23 cellular contexts compared by ENCODE assay signal in the genomic region with DNA sequence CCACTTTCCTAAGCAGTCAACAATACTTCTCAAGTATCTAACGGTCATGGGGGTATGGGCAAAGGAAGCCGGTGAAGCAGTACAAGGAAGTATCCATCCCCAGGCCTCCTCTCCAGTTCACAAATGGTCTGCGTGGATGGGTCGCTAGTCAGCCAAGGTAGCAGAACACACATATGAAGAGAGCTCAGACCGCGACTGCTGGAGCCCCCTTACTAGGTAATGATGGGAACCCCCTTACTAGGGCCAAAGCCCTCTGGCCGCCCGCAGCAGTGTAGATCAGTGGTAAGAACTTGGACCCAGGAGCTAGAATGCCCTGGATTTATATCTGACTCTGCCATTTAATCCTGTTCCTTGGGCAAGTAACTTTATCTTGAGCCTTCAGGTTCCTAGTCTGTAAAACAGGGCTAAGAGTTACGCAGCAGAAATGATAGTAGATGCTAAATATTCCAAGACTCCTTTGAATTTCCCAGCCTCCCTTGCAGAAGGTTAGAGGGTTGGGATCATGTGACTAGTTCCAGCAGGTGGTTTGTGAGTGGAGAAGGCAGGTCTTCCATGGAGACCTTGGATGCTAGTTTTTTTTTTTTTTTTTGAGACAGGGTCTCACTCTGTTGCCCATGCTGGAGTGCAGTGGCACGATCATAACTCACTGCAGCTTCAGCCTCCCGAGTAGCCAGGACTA. TPM values are rescaled to one million over a fixed set of nuclear protein-coding genes. Genes with fewer than 3 reads are reported as not detected.
DNase-seq lines count a peak whose midpoint lies in the region; ATAC-seq, FAIRE-seq and TF ChIP-seq lines count a peak whose summit lies in the region.
"Had no signal": no experiment of that assay in that cellular context is flagged by ENCODE, and none has a peak within 500 bp of the region (broad histone marks: within the 10 kb centered on the region; RNA-seq: fewer than 3 reads in every experiment).

No MANE protein-coding gene starts in this region.

- no peaks in the 10 kb centered on the region for H4K20me1 ChIP-seq in BLaER1
- 0 out of 2 replicates have a peak, but pooled peaks cover under 1% of the 10 kb centered on the region for H4K20me1 ChIP-seq in K562 (replicated peaks; ENCODE audit: control insufficient read depth, insufficient read depth, low read length)

- H3K36me3 ChIP-seq in BLaER1 (no peaks in the 10 kb centered on the region), K562 (ENCODE audit: control insufficient read depth, insufficient read depth, low read length) (no peaks in the 10 kb centered on the region), upper lobe of left lung (no peaks in the 10 kb centered on the region), mucosa of descending colon (ENCODE audit: low read depth) (no peaks in the 10 kb centered on the region)
- H3K36me3 ChIP-seq: BE2C, HAP-1 had no signal

- no peaks in the 10 kb centered on the region for H3K79me2 ChIP-seq in K562 (ENCODE audit: control insufficient read depth, insufficient read depth, low read length)

- no peak for FAIRE-seq in K562 (lab: Jason Lieb, UNC)
- FAIRE-seq: A549, G401.6, GM18507, H54 had no signal

- H2AFZ ChIP-seq in K562 (ENCODE audit: low read depth, low read length): no peak overlapping the region

- CTCF ChIA-PET in K562 (lab: Yijun Ruan, JAX; ENCODE audit: low intra/inter-chr PET ratio): no interaction called here

- TF ChIP-seq RAD21 in K562 (CRISPR knock-in tag; conservative IDR thresholded peaks at IDR 0.05 in 1 of 2, IDR thresholded peaks at IDR 0.05 in 1 of 2): no peak

- POLR2A ChIA-PET in K562 (lab: Yijun Ruan, JAX): interaction anchor here (1.1 to 1.5 kb wide), 2 partner anchors 10 to 14 kb away, joined by 4 to 7 read pairs; no protein-coding TSS in a partner anchor

- H3K4me2 ChIP-seq in BLaER1 (peak overlapping the region; percentile 60), K562 (ENCODE audit: insufficient read depth, low read length) (no peak overlapping the region)
- H3K4me2 ChIP-seq: A549 had no signal

- peak overlapping the region; percentile 55; the same call in 1 of the 2 replicates for H3K27ac ChIP-seq in BLaER1
- no peak overlapping the region for H3K27ac ChIP-seq in K562 (ENCODE audit: extremely low read depth, low read depth, low read length)
- H3K27ac ChIP-seq in upper lobe of left lung: no peak overlapping the region
- H3K27ac ChIP-seq: A549, C4-2B had no signal

- H3K9ac ChIP-seq in BLaER1 (no peak overlapping the region), K562 (ENCODE audit: insufficient read depth in 1 of 2, low read depth in 2 of 2, low read length in 2 of 2) (no peak overlapping the region)

- H3K4me3 Mint-ChIP-seq in nephron: peak overlapping the region in 2 of 3 experiments; percentile 34 to 56
- H3K4me3 Mint-ChIP-seq: CD4-positive, CD25-positive, alpha-beta regulatory T cell; CD8-positive, alpha-beta T cell; HFFc6 had no signal

- H3K9me3 Mint-ChIP-seq in nephron: no peaks in the 10 kb centered on the region
- H3K9me3 Mint-ChIP-seq: CD8-positive, alpha-beta T cell; HFFc6 had no signal

- BruUV-seq in K562 (replicated peaks; lab: Mats Ljungman, UMichigan): no TSS peak

- H3K4me1 Mint-ChIP-seq in nephron: no peaks in the 10 kb centered on the region

- no peak overlapping the region for H3K27ac Mint-ChIP-seq in nephron
- H3K27ac Mint-ChIP-seq: CD4-positive, CD25-positive, alpha-beta regulatory T cell; CD8-positive, alpha-beta T cell; HFFc6 had no signal

- H3K27me3 ChIP-seq in BLaER1 (peaks cover 10% of the 10 kb centered on the region; the same call in 1 of the 2 replicates), K562 (ENCODE audit: control insufficient read depth in 2 of 2, insufficient read depth in 2 of 2, low read length in 2 of 2) (peaks cover 26 to 70% of the 10 kb centered on the region in 2 experiments), upper lobe of left lung (peaks cover 0 to 5% (median 3%) of the 10 kb centered on the region in 4 donors)
- H3K27me3 ChIP-seq: BE2C had no signal

- ATAC-seq in K562 (no peak), upper lobe of left lung (ENCODE audit: low FRiP score in 2 of 2) (no peak), mucosa of descending colon (no peak), GM18519 (IDR thresholded peaks at IDR 0.05; ENCODE audit: low FRiP score, unreplicated experiment) (no peak)
- ATAC-seq: A549; CD8-positive, alpha-beta T cell had no signal

- intact Hi-C loops in K562 (cut with micrococcal nuclease): no loop called here
- intact Hi-C loops in mucosa of descending colon (cut with DNase I, micrococcal nuclease): no loop called here

- TF ChIP-seq CTCF in K562 (IDR thresholded peaks at IDR 0.05 in 2 of 3, conservative IDR thresholded peaks at IDR 0.05 in 1 of 3; ENCODE audit: insufficient read depth in 2 of 3, low read depth in 1 of 3, low read length in 3 of 3) (no peak), nephron (IDR thresholded peaks at IDR 0.05; ENCODE audit: unreplicated experiment in 3 of 3) (no peak), upper lobe of left lung (IDR thresholded peaks at IDR 0.05) (no peak), mucosa of descending colon (IDR thresholded peaks at IDR 0.05) (no peak)

- 7% methylated on average over 11 of the region's 11 CpGs for WGBS in K562 (ENCODE audit: insufficient coverage, low coverage, missing lambda C conversion rate)
- 78 to 86% methylated on average over 10 to 11 of the region's 11 CpGs for WGBS in upper lobe of left lung, 2 donors

- H3K4me1 ChIP-seq in BLaER1 (peaks cover 47% of the 10 kb centered on the region), K562 (replicated peaks in 1 of 2; ENCODE audit: control insufficient read depth in 2 of 2, insufficient read depth in 2 of 2, low read length in 2 of 2) (peaks cover 0 to 14% of the 10 kb centered on the region in 2 experiments; a peak in 2 of 5 replicates), upper lobe of left lung (peaks cover 5 to 12% (median 7%) of the 10 kb centered on the region in 4 donors), mucosa of descending colon (ENCODE audit: low read depth) (no peaks in the 10 kb centered on the region)
- H3K4me1 ChIP-seq: A549, BE2C had no signal

- TF ChIP-seq EP300 in K562 (IDR thresholded peaks at IDR 0.05; ENCODE audit: low read length) (no peak), upper lobe of left lung (IDR thresholded peaks at IDR 0.05) (no peak)

- DNase-seq in K562 (ENCODE audit: extremely low read depth in 1 of 4, low spot score in 3 of 4) (no peak), upper lobe of left lung (no peak), mucosa of descending colon (no peak)
- DNase-seq: 8988T; ACHN; AML-193; BE2C; Caco-2; CD4-positive, CD25-positive, alpha-beta regulatory T cell; CD8-positive, alpha-beta T cell; DMS153; DND-41; GOT3; HFFc6 had no signal

- TF ChIP-seq POLR2A in K562 (conservative IDR thresholded peaks at IDR 0.05) (no peak), upper lobe of left lung (IDR thresholded peaks at IDR 0.05) (no peak)

- peaks cover 35% of the 10 kb centered on the region for H3K27me3 Mint-ChIP-seq in nephron (ENCODE audit: low read depth)

- H3K9me3 ChIP-seq in BLaER1 (no peaks in the 10 kb centered on the region), K562 (replicated peaks; ENCODE audit: control insufficient read depth, insufficient read depth, low read depth, low read length) (no peaks in the 10 kb centered on the region), upper lobe of left lung (no peaks in the 10 kb centered on the region), mucosa of descending colon (no peaks in the 10 kb centered on the region)
- H3K9me3 ChIP-seq: A549, BE2C, Caco-2, HAP-1 had no signal

- in situ Hi-C loops in K562 (cut with MboI): no loop called here

- H3K36me3 Mint-ChIP-seq in nephron (ENCODE audit: low read depth): no peaks in the 10 kb centered on the region
- H3K36me3 Mint-ChIP-seq: CD8-positive, alpha-beta T cell had no signal

- no peaks in the 10 kb centered on the region for H3K9me1 ChIP-seq in K562 (ENCODE audit: control insufficient read depth, insufficient read depth, low read length)

- no peak overlapping the region for H3K4me3 ChIP-seq in BLaER1
- no peak overlapping the region for H3K4me3 ChIP-seq in K562
- no peak overlapping the region for H3K4me3 ChIP-seq in upper lobe of left lung
- no peak overlapping the region for H3K4me3 ChIP-seq in mucosa of descending colon
- H3K4me3 ChIP-seq: A549, HAP-1 had no signal

RNA-seq across cellular contexts. Expression of a gene that starts 2.1 kb away (rescaled TPM):
- not detected in 2 replicates for total RNA-seq in K562 (2011; cell fraction: chromatin; rRNA removed; ENCODE audit: low replicate concordance)
- not detected in 2 replicates for total RNA-seq in K562 (2011; cell fraction: nucleolus; rRNA removed)
- total RNA-seq in K562 (2011; cell fraction: nucleoplasm; rRNA removed): not detected in 2 replicates
- total RNA-seq in K562 (2014; rRNA removed) (not detected in 2 replicates), K562 (2014; rRNA removed; fragmentation: Illumina TruSeq; extraction: Trizol) (not detected in 2 replicates), K562 (2015; rRNA removed; fragmentation: Illumina TruSeq; extraction: Trizol) (not detected in 2 replicates), K562 (2021) (not detected in 2 replicates), upper lobe of left lung (not detected), mucosa of descending colon (not detected)
- polyA plus RNA-seq in K562 (2011; rRNA removed) (not detected in 2 replicates), K562 (2014; fragmentation: Illumina TruSeq; extraction: Trizol) (not detected in 2 replicates), K562 (2014; fragmentation: Nextera tagmentation; extraction: Ambion mirVana) (not detected), K562 (2014; rRNA removed) (not detected in 2 replicates)
- not detected in 2 replicates for polyA plus RNA-seq in K562 (2011; cell fraction: cytosol; rRNA removed)
- polyA plus RNA-seq in K562 (2011; cell fraction: nucleus; rRNA removed): not detected in 2 replicates
- polyA plus RNA-seq in K562 (2012): not detected in 2 replicates
- polyA minus RNA-seq in K562 (2011; rRNA and poly(A)+ RNA removed): not detected in 2 replicates
- polyA minus RNA-seq in K562 (2011; cell fraction: cytosol; rRNA and poly(A)+ RNA removed): not detected in 2 replicates
- not detected in 2 replicates for polyA minus RNA-seq in K562 (2011; cell fraction: nucleus; rRNA and poly(A)+ RNA removed)
- total RNA-seq: CD4-positive, CD25-positive, alpha-beta regulatory T cell; CD8-positive, alpha-beta T cell; HFFc6 had no signal
- polyA plus RNA-seq: CD4-positive, CD25-positive, alpha-beta regulatory T cell had no signal

RNA-seq across cellular contexts. Expression of a gene that starts 6.6 kb away (rescaled TPM):
- total RNA-seq in K562 (2011; cell fraction: chromatin; rRNA removed; ENCODE audit: low replicate concordance): not detected in 2 replicates
- not detected in 2 replicates for total RNA-seq in K562 (2011; cell fraction: nucleolus; rRNA removed)
- total RNA-seq in K562 (2011; cell fraction: nucleoplasm; rRNA removed): not detected in 2 replicates
- not detected in 2 replicates for total RNA-seq in K562 (2014; rRNA removed)
- not detected in 2 replicates for total RNA-seq in K562 (2014; rRNA removed; fragmentation: Illumina TruSeq; extraction: Trizol)
- total RNA-seq in K562 (2015; rRNA removed; fragmentation: Illumina TruSeq; extraction: Trizol): not detected in 2 replicates
- not detected in 2 replicates for total RNA-seq in K562 (2021)
- polyA plus RNA-seq in K562 (2011; rRNA removed): not detected in 2 replicates
- not detected in 2 replicates for polyA plus RNA-seq in K562 (2011; cell fraction: cytosol; rRNA removed)
- polyA plus RNA-seq in K562 (2011; cell fraction: nucleus; rRNA removed): not detected in 2 replicates
- polyA plus RNA-seq in K562 (2012): not detected in 2 replicates
- not detected in 2 replicates for polyA plus RNA-seq in K562 (2014; fragmentation: Illumina TruSeq; extraction: Trizol)
- not detected for polyA plus RNA-seq in K562 (2014; fragmentation: Nextera tagmentation; extraction: Ambion mirVana)
- not detected in 2 replicates for polyA plus RNA-seq in K562 (2014; rRNA removed)
- not detected in 2 replicates for polyA minus RNA-seq in K562 (2011; rRNA and poly(A)+ RNA removed)
- polyA minus RNA-seq in K562 (2011; cell fraction: cytosol; rRNA and poly(A)+ RNA removed): not detected in 2 replicates
- polyA minus RNA-seq in K562 (2011; cell fraction: nucleus; rRNA and poly(A)+ RNA removed): not detected in 2 replicates
- not detected for total RNA-seq in upper lobe of left lung
- total RNA-seq in mucosa of descending colon: not detected
- total RNA-seq: Caco-2; CD4-positive, CD25-positive, alpha-beta regulatory T cell; CD8-positive, alpha-beta T cell; HFFc6 had no signal
- polyA plus RNA-seq: A549; CD4-positive, CD25-positive, alpha-beta regulatory T cell had no signal

RNA-seq across cellular contexts. Expression of a gene that starts 22.9 kb away (rescaled TPM):
- not detected in 2 replicates for total RNA-seq in K562 (2011; cell fraction: chromatin; rRNA removed; ENCODE audit: low replicate concordance)
- total RNA-seq in K562 (2011; cell fraction: nucleolus; rRNA removed): not detected in 2 replicates
- total RNA-seq in K562 (2011; cell fraction: nucleoplasm; rRNA removed): not detected in 2 replicates
- total RNA-seq in K562 (2014; rRNA removed) (not detected in 2 replicates), K562 (2014; rRNA removed; fragmentation: Illumina TruSeq; extraction: Trizol) (not detected in 2 replicates), K562 (2015; rRNA removed; fragmentation: Illumina TruSeq; extraction: Trizol) (not detected in 2 replicates), K562 (2021) (2.4 and 2.9 TPM in 2 replicates), upper lobe of left lung (1 to 10 TPM in 2 of 6 donors, not detected in 4; 3.2 to 8.0 TPM), mucosa of descending colon (not detected)
- polyA plus RNA-seq in K562 (2011; rRNA removed) (not detected in 2 replicates), K562 (2014; fragmentation: Illumina TruSeq; extraction: Trizol) (not detected in 2 replicates), K562 (2014; fragmentation: Nextera tagmentation; extraction: Ambion mirVana) (not detected), K562 (2014; rRNA removed) (not detected in 2 replicates)
- polyA plus RNA-seq in K562 (2011; cell fraction: cytosol; rRNA removed): not detected in 2 replicates
- polyA plus RNA-seq in K562 (2011; cell fraction: nucleus; rRNA removed): not detected in 2 replicates
- polyA plus RNA-seq in K562 (2012): not detected in 2 replicates
- polyA minus RNA-seq in K562 (2011; rRNA and poly(A)+ RNA removed): not detected in 2 replicates
- polyA minus RNA-seq in K562 (2011; cell fraction: cytosol; rRNA and poly(A)+ RNA removed): not detected in 2 replicates
- not detected in 2 replicates for polyA minus RNA-seq in K562 (2011; cell fraction: nucleus; rRNA and poly(A)+ RNA removed)
- total RNA-seq: Caco-2; CD4-positive, CD25-positive, alpha-beta regulatory T cell; CD8-positive, alpha-beta T cell; HFFc6 had no signal
- polyA plus RNA-seq: A549; CD4-positive, CD25-positive, alpha-beta regulatory T cell had no signal

RNA-seq across cellular contexts. Expression of a gene that starts 30.9 kb away (rescaled TPM):
- total RNA-seq in K562 (2011; cell fraction: chromatin; rRNA removed; ENCODE audit: low replicate concordance): not detected in 2 replicates
- total RNA-seq in K562 (2011; cell fraction: nucleolus; rRNA removed): not detected in 2 replicates
- not detected in 2 replicates for total RNA-seq in K562 (2011; cell fraction: nucleoplasm; rRNA removed)
- total RNA-seq in K562 (2014; rRNA removed): not detected in 2 replicates
- not detected in 2 replicates for total RNA-seq in K562 (2014; rRNA removed; fragmentation: Illumina TruSeq; extraction: Trizol)
- total RNA-seq in K562 (2015; rRNA removed; fragmentation: Illumina TruSeq; extraction: Trizol): not detected in 2 replicates
- not detected in 2 replicates for total RNA-seq in K562 (2021)
- polyA plus RNA-seq in K562 (2011; rRNA removed): not detected in 2 replicates
- not detected in 2 replicates for polyA plus RNA-seq in K562 (2011; cell fraction: cytosol; rRNA removed)
- not detected in 2 replicates for polyA plus RNA-seq in K562 (2011; cell fraction: nucleus; rRNA removed)
- polyA plus RNA-seq in K562 (2012): not detected in 2 replicates
- not detected in 2 replicates for polyA plus RNA-seq in K562 (2014; fragmentation: Illumina TruSeq; extraction: Trizol)
- not detected for polyA plus RNA-seq in K562 (2014; fragmentation: Nextera tagmentation; extraction: Ambion mirVana)
- polyA plus RNA-seq in K562 (2014; rRNA removed): not detected in 2 replicates
- polyA minus RNA-seq in K562 (2011; rRNA and poly(A)+ RNA removed): not detected in 2 replicates
- polyA minus RNA-seq in K562 (2011; cell fraction: cytosol; rRNA and poly(A)+ RNA removed): not detected in 2 replicates
- polyA minus RNA-seq in K562 (2011; cell fraction: nucleus; rRNA and poly(A)+ RNA removed): not detected in 2 replicates
- not detected for total RNA-seq in upper lobe of left lung
- under 1 TPM in 1 of 3 donors, not detected in 2; 0.19 TPM for total RNA-seq in mucosa of descending colon
- total RNA-seq: Caco-2; CD4-positive, CD25-positive, alpha-beta regulatory T cell; CD8-positive, alpha-beta T cell; HFFc6 had no signal
- polyA plus RNA-seq: CD4-positive, CD25-positive, alpha-beta regulatory T cell had no signal

RNA-seq across cellular contexts. Expression of a gene that starts 37.4 kb away (rescaled TPM):
- total RNA-seq in K562 (2011; cell fraction: chromatin; rRNA removed; ENCODE audit: low replicate concordance): not detected in 2 replicates
- 0.50 TPM in 1 of 2 replicates, not detected in the other for total RNA-seq in K562 (2011; cell fraction: nucleolus; rRNA removed)
- not detected in 2 replicates for total RNA-seq in K562 (2011; cell fraction: nucleoplasm; rRNA removed)
- total RNA-seq in K562 (2014; rRNA removed) (0.09 TPM in 1 of 2 replicates, not detected in the other), K562 (2014; rRNA removed; fragmentation: Illumina TruSeq; extraction: Trizol) (0.36 TPM in 1 of 2 replicates, not detected in the other), K562 (2015; rRNA removed; fragmentation: Illumina TruSeq; extraction: Trizol) (not detected in 2 replicates), K562 (2021) (0.13 and 0.35 TPM in 2 replicates), upper lobe of left lung (1 to 10 TPM in 1 of 6 donors, under 1 TPM in 4, not detected in 1; 0.46 to 6.3 (median 0.74) TPM), mucosa of descending colon (under 1 TPM; 0.31 to 0.55 (median 0.44) TPM)
- polyA plus RNA-seq in K562 (2011; rRNA removed) (0.26 and 0.45 TPM in 2 replicates), K562 (2014; fragmentation: Illumina TruSeq; extraction: Trizol) (0.36 TPM in 1 of 2 replicates, not detected in the other), K562 (2014; fragmentation: Nextera tagmentation; extraction: Ambion mirVana) (under 1 TPM in 1 of 2 experiments, not detected in 1; 0.13 TPM), K562 (2014; rRNA removed) (0.58 TPM in 1 of 2 replicates, not detected in the other)
- polyA plus RNA-seq in K562 (2011; cell fraction: cytosol; rRNA removed): 0.07 and 0.21 TPM in 2 replicates
- polyA plus RNA-seq in K562 (2011; cell fraction: nucleus; rRNA removed): 1.4 TPM in 2 replicates
- polyA plus RNA-seq in K562 (2012): 0.26 and 1.6 TPM in 2 replicates
- 0.18 and 0.46 TPM in 2 replicates for polyA minus RNA-seq in K562 (2011; rRNA and poly(A)+ RNA removed)
- not detected in 2 replicates for polyA minus RNA-seq in K562 (2011; cell fraction: cytosol; rRNA and poly(A)+ RNA removed)
- 0.27 TPM in 1 of 2 replicates, not detected in the other for polyA minus RNA-seq in K562 (2011; cell fraction: nucleus; rRNA and poly(A)+ RNA removed)
- total RNA-seq: Caco-2 had no signal
- polyA plus RNA-seq: CD4-positive, CD25-positive, alpha-beta regulatory T cell had no signal
